9 cellular contexts compared by ENCODE assay signal in the genomic region with DNA sequence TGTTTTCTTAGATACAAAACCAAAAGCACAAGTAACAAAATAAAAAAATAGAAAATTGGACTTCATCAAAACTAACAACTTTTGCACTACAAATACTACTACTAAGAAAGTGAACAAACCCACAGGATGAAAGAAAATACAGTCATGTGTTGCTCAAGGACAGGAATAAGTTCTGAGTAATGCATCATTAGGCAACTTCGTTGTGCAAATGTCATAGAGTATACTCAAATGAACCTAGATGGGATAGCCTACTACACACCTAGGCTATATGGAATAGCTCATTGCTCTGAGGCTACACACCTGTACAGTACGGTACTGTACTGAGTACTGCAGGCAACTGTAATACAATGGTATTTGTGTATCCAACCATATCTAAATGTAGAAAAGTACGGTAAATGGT.
A peak's percentile ranks its signal among the peaks of the same experiment; 100 is the strongest.
DNase-seq lines count a peak whose midpoint lies in the region; ATAC-seq, FAIRE-seq and TF ChIP-seq lines count a peak whose summit lies in the region.
"Had no signal": no experiment of that assay in that cellular context is flagged by ENCODE, and none has a peak within 500 bp of the region (broad histone marks: within the 10 kb centered on the region; RNA-seq: fewer than 3 reads in every experiment).

No MANE protein-coding gene starts in this region.

- dilution Hi-C loops in IMR-90 (cut with HindIII; ENCODE audit: low sequenced_read_pairs, unreplicated experiment) = no loop called here

- 0 out of 3 replicates have a peak overlapping the region, but pooled peaks have one; percentile 51 for H2BK15ac ChIP-seq in IMR-90 (ENCODE audit: low read depth, low read length)

- TF ChIP-seq CTCF in IMR-90 (conservative IDR thresholded peaks at IDR 0.05; ENCODE audit: low read depth, low read length) = no peak
- no peak for TF ChIP-seq CTCF in HepG2 (CRISPR knock-in tag; IDR thresholded peaks at IDR 0.05)

- H3K27me3 ChIP-seq in IMR-90 (ENCODE audit: control insufficient read depth, insufficient read depth, low read length) (no peaks in the 10 kb centered on the region), HepG2 (ENCODE audit: control insufficient read depth in 1 of 2, insufficient read depth in 2 of 2, low read length in 2 of 2) (no peaks in the 10 kb centered on the region)

- no peak overlapping the region for H4K5ac ChIP-seq in IMR-90 (ENCODE audit: low read depth, low read length)

- H3K4me1 ChIP-seq in IMR-90 (ENCODE audit: control insufficient read depth, insufficient read depth, low read length) (peaks cover 17% of the 10 kb centered on the region), HepG2 (ENCODE audit: insufficient read depth, low read length) (peaks cover 40% of the 10 kb centered on the region)

- no peak overlapping the region for H2AK5ac ChIP-seq in IMR-90 (ENCODE audit: low read depth, low read length)

- H3K27ac ChIP-seq in IMR-90 (ENCODE audit: insufficient read depth, low read length) (no peak overlapping the region), HepG2 (ENCODE audit: extremely low read length, insufficient read depth, low read length) (no peak overlapping the region)

- no peak overlapping the region for H2AK9ac ChIP-seq in IMR-90 (replicated peaks; ENCODE audit: low read depth, low read length, poor library complexity)

- no peaks in the 10 kb centered on the region for H3K27me3 Mint-ChIP-seq in activated T-helper 17 cell treated with anti-CD3 and anti-CD28 coated beads, Interleukin-2, amount 50 U/mL, for 72 hours
- H3K27me3 Mint-ChIP-seq: activated naive CD4-positive, alpha-beta T cell treated with anti-CD3 and anti-CD28 coated beads, Interleukin-2, amount 10 ng/mL, durations not matched to agents 7 days and 5 days had no signal

- no peak for TF ChIP-seq EP300 in HepG2 (IDR thresholded peaks at IDR 0.05; ENCODE audit: low read depth in 2 of 2, low read length in 2 of 2)
- no peak for TF ChIP-seq EP300 in HepG2 (CRISPR knock-in tag; IDR thresholded peaks at IDR 0.05; ENCODE audit: borderline replicate concordance)

- peaks cover 27% of the 10 kb centered on the region for H3K9me1 ChIP-seq in IMR-90 (ENCODE audit: insufficient read depth, low read length)

- no peak overlapping the region for H3K18ac ChIP-seq in IMR-90 (ENCODE audit: low read depth, low read length)

- ATAC-seq in IMR-90 (ENCODE audit: low read depth) = peak; percentile 59
- peak; percentile 80 for ATAC-seq in activated T-helper 17 cell treated with anti-CD3 and anti-CD28 coated beads, Interleukin-2, amount 50 U/mL, for 72 hours (replicated peaks)
- ATAC-seq in HepG2 = no peak; the same call in 2 of the 3 replicates
- ATAC-seq in GM18519 (IDR thresholded peaks at IDR 0.05; ENCODE audit: low FRiP score, unreplicated experiment) = no peak

- peaks cover 59% of the 10 kb centered on the region for H3K4me1 Mint-ChIP-seq in activated T-helper 17 cell treated with anti-CD3 and anti-CD28 coated beads, Interleukin-2, amount 50 U/mL, for 72 hours

- no peak for TF ChIP-seq POLR2A in IMR-90 (IDR thresholded peaks at IDR 0.05; ENCODE audit: low read depth, low read length)
- no peak for TF ChIP-seq POLR2A in HepG2 (IDR thresholded peaks at IDR 0.05; ENCODE audit: insufficient read depth in 1 of 2, low read depth in 2 of 2, low read length in 2 of 2)

- peaks cover 22% of the 10 kb centered on the region for H3K79me2 ChIP-seq in HepG2 (ENCODE audit: insufficient read depth, low read length)

- peak; percentile 24 for DNase-seq in AG20443 (ENCODE audit: low spot score)
- DNase-seq in IMR-90 = peak; percentile 69
- DNase-seq in HepG2 (ENCODE audit: low spot score) = peak; percentile 13
- DNase-seq in stimulated activated CD4-positive, alpha-beta T cell treated with anti-CD3 and anti-CD28 coated beads, Interleukin-15, amount 100 ng/mL, for 24 hours = no peak
- DNase-seq in NCI-H187 treated with DMSO at 0.1 percent for 48 hours (lab: John Stamatoyannopoulos, UW) = no peak
- DNase-seq in LoVo (ENCODE audit: low spot score) = no peak
- DNase-seq: activated naive CD4-positive, alpha-beta T cell treated with anti-CD3 and anti-CD28 coated beads, Interleukin-2, amount 10 ng/mL, durations not matched to agents 7 days and 5 days had no signal

- H2AFZ ChIP-seq in IMR-90 (replicated peaks; ENCODE audit: low read length, poor library complexity) (no peak overlapping the region), HepG2 (ENCODE audit: low read length) (no peak overlapping the region)

- H3K56ac ChIP-seq in IMR-90 (ENCODE audit: extremely low read depth, insufficient read depth, low read length) = no peak overlapping the region

- intact Hi-C loops in IMR-90 (cut with micrococcal nuclease) = loop anchor here (2.0 kb wide), 1 partner anchor 23 kb away; no protein-coding TSS in a partner anchor
- intact Hi-C loops in HepG2 (cut with micrococcal nuclease; ENCODE audit: unreplicated experiment) = no loop called here

- H3K27ac Mint-ChIP-seq in activated T-helper 17 cell treated with anti-CD3 and anti-CD28 coated beads, Interleukin-2, amount 50 U/mL, for 72 hours = peak overlapping the region; percentile 93

- no peak for FAIRE-seq in HepG2 (lab: Jason Lieb, UNC)

- peaks cover 32 to 58% of the 10 kb centered on the region in 2 experiments for H3K79me1 ChIP-seq in IMR-90 (ENCODE audit: low read depth in 1 of 2, low read length in 2 of 2)

- WGBS in IMR-90 (ENCODE audit: extremely low coverage in 2 of 2, insufficient read length in 1 of 2), 2 experiments = no CpG with 5 or more reads among the region's 3 CpGs
- WGBS in HepG2 (ENCODE audit: low lambda C conversion rate) = 71% methylated on average over 3 of the region's 3 CpGs

- TF ChIP-seq RAD21 in IMR-90 (IDR thresholded peaks at IDR 0.05; ENCODE audit: low read length) (no peak), HepG2 (CRISPR knock-in tag; IDR thresholded peaks at IDR 0.05) (no peak)

- POLR2A ChIA-PET in IMR-90 (lab: Charles Lee; ENCODE audit: unreplicated experiment) (no interaction called here), HepG2 (lab: Yijun Ruan, JAX) (no interaction called here)

- H3K4ac ChIP-seq in IMR-90 (ENCODE audit: low read depth, low read length) = no peak overlapping the region

- peak overlapping the region; percentile 50 for H3K4me3 Mint-ChIP-seq in activated T-helper 17 cell treated with anti-CD3 and anti-CD28 coated beads, Interleukin-2, amount 50 U/mL, for 72 hours
- H3K4me3 Mint-ChIP-seq: activated naive CD4-positive, alpha-beta T cell treated with anti-CD3 and anti-CD28 coated beads, Interleukin-2, amount 10 ng/mL, durations not matched to agents 7 days and 5 days had no signal

- H3K4me2 ChIP-seq in IMR-90 (ENCODE audit: low read depth, low read length) = no peak overlapping the region
- no peak overlapping the region for H3K4me2 ChIP-seq in HepG2 (ENCODE audit: low read depth, low read length)

- H3K36me3 ChIP-seq in IMR-90 (ENCODE audit: control insufficient read depth, insufficient read depth, low read length) = no peaks in the 10 kb centered on the region; the same call in 1 of the 2 replicates
- H3K36me3 ChIP-seq in HepG2 (replicated peaks in 1 of 2; ENCODE audit: control insufficient read depth in 1 of 2, insufficient read depth in 2 of 2, low read length in 2 of 2) = peaks cover 2 to 22% of the 10 kb centered on the region in 2 experiments; a peak in 4 of 5 replicates

- H4K20me1 ChIP-seq in IMR-90 (ENCODE audit: insufficient read depth, low read length) (peaks cover 15% of the 10 kb centered on the region; the same call in 1 of the 2 replicates), HepG2 (ENCODE audit: insufficient read depth, low read length) (no peaks in the 10 kb centered on the region)

- no peaks in the 10 kb centered on the region for H3K9me3 ChIP-seq in IMR-90 (ENCODE audit: control insufficient read depth, insufficient read depth, low read length)
- no peaks in the 10 kb centered on the region for H3K9me3 ChIP-seq in HepG2 (ENCODE audit: low read length)

- CTCF ChIA-PET in IMR-90 (lab: Yijun Ruan, JAX) = interaction anchor here (1.3 kb wide), 1 partner anchor 45 kb away, joined by 3 read pairs; no protein-coding TSS in a partner anchor
- CTCF ChIA-PET in HepG2 (lab: Yijun Ruan, JAX; ENCODE audit: low intra/inter-chr PET ratio, low total read pairs) = interaction anchor here (1.6 kb wide), 1 partner anchor 88 kb away, joined by 5 read pairs; a partner anchor contains a TSS

- H3K36me3 Mint-ChIP-seq in activated T-helper 17 cell treated with anti-CD3 and anti-CD28 coated beads, Interleukin-2, amount 50 U/mL, for 72 hours (ENCODE audit: low read depth) = peaks cover 66% of the 10 kb centered on the region

- no peak overlapping the region for H4K91ac ChIP-seq in IMR-90 (ENCODE audit: insufficient read depth, low read depth, low read length)

- H4K8ac ChIP-seq in IMR-90 (ENCODE audit: low read depth in 2 of 2, low read length in 2 of 2) = no peak overlapping the region

- no peak overlapping the region for H3K4me3 ChIP-seq in IMR-90 (ENCODE audit: insufficient read depth, low read depth, low read length)
- H3K4me3 ChIP-seq in HepG2 (replicated peaks in 1 of 3; ENCODE audit: insufficient read depth in 1 of 3, low read depth in 2 of 3, low read length in 3 of 3) = no peak overlapping the region

- no peak overlapping the region for H3K14ac ChIP-seq in IMR-90 (replicated peaks; ENCODE audit: low read depth, low read length)

- BruUV-seq in IMR-90 (replicated peaks; lab: Mats Ljungman, UMichigan) (no TSS peak), HepG2 (replicated peaks; lab: Mats Ljungman, UMichigan) (no TSS peak)

- in situ Hi-C loops in IMR-90 (cut with MboI; ENCODE audit: low sequenced_read_pairs) = no loop called here
- in situ Hi-C loops in HepG2 (cut with HindIII; ENCODE audit: extremely low pct_ligation_motif_present, low pct_unique_long_range_greater_than_20kb) = loop anchor here (10.0 kb wide), 1 partner anchor 83 kb away; no protein-coding TSS in a partner anchor

- no peak overlapping the region for H2BK120ac ChIP-seq in IMR-90 (ENCODE audit: low read depth, low read length)

- H3K9ac ChIP-seq in IMR-90 (ENCODE audit: low read depth, low read length) (no peak overlapping the region), HepG2 (ENCODE audit: insufficient read depth, low read depth, low read length) (no peak overlapping the region)

- no peaks in the 10 kb centered on the region for H3K9me3 Mint-ChIP-seq in activated T-helper 17 cell treated with anti-CD3 and anti-CD28 coated beads, Interleukin-2, amount 50 U/mL, for 72 hours
- H3K9me3 Mint-ChIP-seq: activated naive CD4-positive, alpha-beta T cell treated with anti-CD3 and anti-CD28 coated beads, Interleukin-2, amount 10 ng/mL, durations not matched to agents 7 days and 5 days had no signal

- H2BK5ac ChIP-seq in IMR-90 (ENCODE audit: low read depth, low read length, poor library complexity, severe bottlenecking) = no peak overlapping the region

- H2BK20ac ChIP-seq in IMR-90 (ENCODE audit: low read depth, low read length) = no peak overlapping the region

- H3K23ac ChIP-seq in IMR-90 (ENCODE audit: low read depth, low read length) = no peak overlapping the region

TF ChIP-seq in HepG2, 621 proteins besides CTCF, POLR2A, EP300 and RAD21 (continues in another document):
- TF ChIP-seq ZBTB1 (CRISPR knock-in tag; IDR thresholded peaks at IDR 0.05; ENCODE audit: borderline replicate concordance) (no peak), CEBPB (IDR thresholded peaks at IDR 0.05; ENCODE audit: borderline replicate concordance, low read depth, low read length) (peak; percentile 85), ZSCAN20 (CRISPR knock-in tag; IDR thresholded peaks at IDR 0.05; ENCODE audit: borderline replicate concordance) (no peak), ELF1 (CRISPR knock-in tag; IDR thresholded peaks at IDR 0.05) (no peak)

Comparison
In these comparisons a context has a peak if more than half of its experiments do, and no peak if none do; other contexts are left out.
1. DNase-seq: peak in AG20443 (single experiment), IMR-90 (single experiment) and HepG2 (single experiment); none in stimulated activated CD4-positive, alpha-beta T cell treated with anti-CD3 and anti-CD28 coated beads, Interleukin-15, amount 100 ng/mL, for 24 hours (single experiment), NCI-H187 treated with DMSO at 0.1 percent for 48 hours (single experiment) and LoVo (single experiment).
2. ATAC-seq: peak in IMR-90 (single experiment) and activated T-helper 17 cell treated with anti-CD3 and anti-CD28 coated beads, Interleukin-2, amount 50 U/mL, for 72 hours (single experiment); none in HepG2 (single experiment) and GM18519 (single experiment).